In genomic region chr16:3023415-3023668, GRCh38 we compare ENCODE assay signal across 8 cellular contexts. TPM values are rescaled to one million over a fixed set of nuclear protein-coding genes. Genes with fewer than 3 reads are reported as not detected.
DNase-seq lines count a peak whose midpoint lies in the region; ATAC-seq and TF ChIP-seq lines count a peak whose summit lies in the region.

No MANE protein-coding gene starts in this region.

- peaks cover 6% of the 10 kb centered on the region; the same call in 1 of the 2 replicates for H3K9me3 ChIP-seq in SJSA1 (replicated peaks)
- H3K9me3 ChIP-seq in muscle layer of colon (ENCODE audit: low read length): no peaks in the 10 kb centered on the region
- no peaks in the 10 kb centered on the region for H3K9me3 ChIP-seq in vagina

- peak; percentile 3 for ATAC-seq in GM21717 (IDR thresholded peaks at IDR 0.05; ENCODE audit: unreplicated experiment)

- H3K9ac ChIP-seq in muscle layer of colon (ENCODE audit: low read length): peak overlapping the region; percentile 92

- H3K27me3 ChIP-seq in SJSA1 (replicated peaks) (no peaks in the 10 kb centered on the region), dorsolateral prefrontal cortex (peaks cover 0 to 10% (median 2%) of the 10 kb centered on the region in 45 donors), muscle layer of colon (ENCODE audit: control insufficient read depth in 1 of 2, insufficient read depth in 2 of 2, low read length in 2 of 2) (peaks cover 2 to 6% of the 10 kb centered on the region in 2 donors), vagina (no peaks in the 10 kb centered on the region)

- TF ChIP-seq POLR2A in vagina (IDR thresholded peaks at IDR 0.05): no peak

- H3K4me3 ChIP-seq in SJSA1 (peak overlapping the region; percentile 96), dorsolateral prefrontal cortex (peak overlapping the region; percentile 58 to 99 (median 88)), muscle layer of colon (ENCODE audit: low read depth in 1 of 2, low read length in 2 of 2) (peak overlapping the region; percentile 84 to 88), vagina (peak overlapping the region; percentile 68 to 76)

- H3K27ac ChIP-seq in SJSA1 (peak overlapping the region; percentile 99), dorsolateral prefrontal cortex (peak overlapping the region; percentile 73 to 98 (median 92)), muscle layer of colon (ENCODE audit: low read depth, low read length) (peak overlapping the region; percentile 92), vagina (peak overlapping the region; percentile 96)

- DNase-seq in A172 (ENCODE audit: low spot score) (peak; percentile 96), SJSA1 (ENCODE audit: low read depth in 1 of 2, low spot score in 2 of 2) (peak in 1 of 2 experiments; percentile 87), dorsolateral prefrontal cortex (peak in 6 of 10 donors; percentile 32 to 66 (median 52)), vagina (ENCODE audit: extremely low spot score in 2 of 2) (no peak), NK-92 (lab: John Stamatoyannopoulos, UW; ENCODE audit: unreplicated experiment) (no peak), NCI-H1436 (lab: John Stamatoyannopoulos, UW) (no peak)

- H3K36me3 ChIP-seq in SJSA1 (peaks cover 67% of the 10 kb centered on the region), muscle layer of colon (ENCODE audit: insufficient read depth, low read length) (peaks cover 11% of the 10 kb centered on the region), vagina (peaks cover 0 to 3% of the 10 kb centered on the region in 2 donors)

- H3K4me1 ChIP-seq in SJSA1 (replicated peaks) (peaks cover 27% of the 10 kb centered on the region), muscle layer of colon (ENCODE audit: insufficient read depth, low read length) (peaks cover 24% of the 10 kb centered on the region), vagina (peaks cover 57% of the 10 kb centered on the region)

- intact Hi-C loops in dorsolateral prefrontal cortex (cut with DNase I) (loop anchor here in 1 of 2 donors (2.0 kb wide), 1 partner anchor 19 kb away; no protein-coding TSS in a partner anchor), vagina (cut with DNase I) (no loop called here)

- no peak for TF ChIP-seq CTCF in dorsolateral prefrontal cortex (IDR thresholded peaks at IDR 0.05 in 54 of 56, conservative IDR thresholded peaks at IDR 0.05 in 2 of 56; ENCODE audit: low read depth in 1 of 56, partially characterized antibody in 56 of 56)
- TF ChIP-seq CTCF in vagina (IDR thresholded peaks at IDR 0.05): no peak

RNA-seq across cellular contexts. Expression of gene HCFC1R1, which starts 0.4 kb away (rescaled TPM):
- total RNA-seq in A172 (2014; rRNA removed; shearing (Covaris generic)): 54.7 and 71.1 TPM in 2 replicates
- 16.2 and 30.6 TPM in 2 replicates for total RNA-seq in SJSA1 (2014; rRNA removed; shearing (Covaris generic))
- total RNA-seq in dorsolateral prefrontal cortex: 100 to 1,000 TPM in 12 of 120 experiments, 10 to 100 TPM in 108; 50.9 to 124 (median 83.2) TPM
- total RNA-seq in vagina: 39.0 TPM

RNA-seq across cellular contexts. Expression of gene THOC6, which starts 0.5 kb away (rescaled TPM):
- 32.1 and 35.2 TPM in 2 replicates for total RNA-seq in A172 (2014; rRNA removed; shearing (Covaris generic))
- total RNA-seq in SJSA1 (2014; rRNA removed; shearing (Covaris generic)): 27.4 and 28.2 TPM in 2 replicates
- total RNA-seq in dorsolateral prefrontal cortex: 10 to 100 TPM in 31 of 120 experiments, 1 to 10 TPM in 89; 4.3 to 13.3 (median 8.8) TPM
- 22.6 TPM for total RNA-seq in vagina

RNA-seq across cellular contexts. Expression of gene TNFRSF12A, which starts 3.2 kb away (rescaled TPM):
- total RNA-seq in A172 (2014; rRNA removed; shearing (Covaris generic)): 510 and 551 TPM in 2 replicates
- total RNA-seq in SJSA1 (2014; rRNA removed; shearing (Covaris generic)): 545 and 625 TPM in 2 replicates
- total RNA-seq in dorsolateral prefrontal cortex (10 to 100 TPM in 3 of 120 experiments, 1 to 10 TPM in 105, under 1 TPM in 9, not detected in 3; 0.58 to 15.6 (median 3.2) TPM), vagina (12.3 TPM)

RNA-seq across cellular contexts. Expression of gene CLDN6, which starts 5.4 kb away (rescaled TPM):
- total RNA-seq in A172 (2014; rRNA removed; shearing (Covaris generic)): 0.41 TPM in 1 of 2 replicates, not detected in the other
- not detected in 2 replicates for total RNA-seq in SJSA1 (2014; rRNA removed; shearing (Covaris generic))
- total RNA-seq in dorsolateral prefrontal cortex (1 to 10 TPM in 3 of 120 experiments, under 1 TPM in 24, not detected in 93; 0.28 to 1.5 (median 0.47) TPM), vagina (not detected)

RNA-seq across cellular contexts. Expression of gene CLDN9, which starts 10.6 kb away (rescaled TPM):
- 0.16 TPM in 1 of 2 replicates, not detected in the other for total RNA-seq in A172 (2014; rRNA removed; shearing (Covaris generic))
- total RNA-seq in SJSA1 (2014; rRNA removed; shearing (Covaris generic)): not detected in 2 replicates
- total RNA-seq in dorsolateral prefrontal cortex (10 to 100 TPM in 1 of 120 experiments, 1 to 10 TPM in 118, under 1 TPM in 1; 0.98 to 11.7 (median 3.4) TPM), vagina (not detected)

Comparison
In these comparisons a context has a peak if more than half of its experiments do, and no peak if none do; other contexts are left out.
1. DNase-seq: peak in A172 (single experiment) and dorsolateral prefrontal cortex (6 of 10); none in vagina (0 of 2), NK-92 (single experiment) and NCI-H1436 (single experiment).
2. RNA of gene TNFRSF12A, which starts 3.2 kb away (total RNA-seq): 510 to 551 TPM in A172 and 545 to 625 TPM in SJSA1; 12.3 TPM in vagina (single experiment) and 0.58 to 15.6 TPM in dorsolateral prefrontal cortex; every median in the first group is over 10 times any median in the second.
3. Peak in every context shown above with its lines, with median percentiles within 50 percentile points of each other: H3K27ac ChIP-seq and H3K4me3 ChIP-seq.